In genomic region chr15:42110367-42110766, GRCh38 we compare ENCODE assay signal across 13 cellular contexts.
"Had no signal": no experiment of that assay in that cellular context is flagged by ENCODE, and none has a peak within 500 bp of the region (broad histone marks: within the 10 kb centered on the region; RNA-seq: fewer than 3 reads in every experiment).

No MANE protein-coding gene starts in this region.

- DNase-seq: activated CD4-positive, alpha-beta T cell treated with anti-CD3 and anti-CD28 coated beads for 36 hours; activated CD4-positive, alpha-beta T cell treated with anti-CD3 and anti-CD28 coated beads, Interleukin-2, amount 50 U/mL, for 48 hours; activated T-cell treated with anti-CD3 and anti-CD28 coated beads for 4 hours; effector CD8-positive, alpha-beta T cell; glutamatergic neuron; hippocampal formation; islet precursor cell; left colon; stimulated activated CD4-positive, alpha-beta T cell treated with anti-CD3 and anti-CD28 coated beads, Interleukin-4, amount 100 ng/mL, for 1 hour; stomach had no signal

- H3K4me3 ChIP-seq: lung, smooth muscle cell, stomach, upper lobe of left lung had no signal
